Comparison of ENCODE assay signal across 13 cellular contexts in genomic region chr1:160374701-160375443, GRCh38. TPM values are rescaled to one million over a fixed set of nuclear protein-coding genes. Genes with fewer than 3 reads are reported as not detected.
A peak's percentile ranks its signal among the peaks of the same experiment; 100 is the strongest.
DNase-seq lines count a peak whose midpoint lies in the region; ATAC-seq and TF ChIP-seq lines count a peak whose summit lies in the region.
"Had no signal": no experiment of that assay in that cellular context is flagged by ENCODE, and none has a peak within 500 bp of the region (broad histone marks: within the 10 kb centered on the region; RNA-seq: fewer than 3 reads in every experiment).

No MANE protein-coding gene starts in this region.

- no peaks in the 10 kb centered on the region for H3K36me3 Mint-ChIP-seq in stimulated activated effector memory CD8-positive, alpha-beta T cell treated with anti-CD3 and anti-CD28 coated beads, Interleukin-12 subunit alpha, Interleukin-12 subunit beta, amount 100 ng/mL, for 72 hours
- H3K36me3 Mint-ChIP-seq: activated naive CD8-positive, alpha-beta T cell had no signal

- no peaks in the 10 kb centered on the region for H3K79me2 ChIP-seq in OCI-LY7 (ENCODE audit: insufficient read depth, low read depth, low read length)

- H3K4me3 ChIP-seq in HL-60 (replicated peaks; ENCODE audit: insufficient read depth, low read length) (no peak overlapping the region), OCI-LY7 (ENCODE audit: low read depth, low read length, poor library complexity, severe bottlenecking) (no peak overlapping the region), left ventricle myocardium inferior (peak overlapping the region; percentile 19)

- H3K9me3 ChIP-seq in OCI-LY7 (ENCODE audit: low read length) (no peaks in the 10 kb centered on the region), left ventricle myocardium inferior (replicated peaks) (no peaks in the 10 kb centered on the region)

- H2AFZ ChIP-seq in OCI-LY7 (ENCODE audit: low read length), result peak overlapping the region; percentile 96; the same call in 1 of the 2 replicates

- H3K36me3 ChIP-seq in OCI-LY7 (ENCODE audit: insufficient read depth, low read length) (no peaks in the 10 kb centered on the region), left ventricle myocardium inferior (no peaks in the 10 kb centered on the region)

- H3K9me2 ChIP-seq in OCI-LY7 (ENCODE audit: insufficient read depth, low read length), result no peaks in the 10 kb centered on the region

- POLR2A ChIA-PET in OCI-LY7 (lab: Charles Lee), result interaction anchor here (0.8 kb wide), 1 partner anchor 47 kb away, joined by 3 read pairs; no protein-coding TSS in a partner anchor

- ATAC-seq in stimulated activated effector memory CD8-positive, alpha-beta T cell treated with anti-CD3 and anti-CD28 coated beads, Interleukin-12 subunit alpha, Interleukin-12 subunit beta, amount 100 ng/mL, for 72 hours, result no peak
- ATAC-seq in left lobe of liver (no peak), HG02840 (IDR thresholded peaks at IDR 0.05; ENCODE audit: low FRiP score, unreplicated experiment) (no peak)

- intact Hi-C loops in OCI-LY7 (cut with micrococcal nuclease; ENCODE audit: unreplicated experiment), result no loop called here
- intact Hi-C loops in left ventricle myocardium inferior (cut with micrococcal nuclease), result no loop called here

- H3K27ac Mint-ChIP-seq in stimulated activated effector memory CD8-positive, alpha-beta T cell treated with anti-CD3 and anti-CD28 coated beads, Interleukin-12 subunit alpha, Interleukin-12 subunit beta, amount 100 ng/mL, for 72 hours, result peak overlapping the region; percentile 67
- H3K27ac Mint-ChIP-seq: activated naive CD8-positive, alpha-beta T cell had no signal

- H3K4me1 ChIP-seq in OCI-LY7 (ENCODE audit: insufficient read depth, low read length, poor library complexity, severe bottlenecking) (peaks cover 21% of the 10 kb centered on the region), left ventricle myocardium inferior (peaks cover 20% of the 10 kb centered on the region)

- no peak overlapping the region for H3K4me3 Mint-ChIP-seq in stimulated activated effector memory CD8-positive, alpha-beta T cell treated with anti-CD3 and anti-CD28 coated beads, Interleukin-12 subunit alpha, Interleukin-12 subunit beta, amount 100 ng/mL, for 72 hours
- H3K4me3 Mint-ChIP-seq: activated CD4-positive, alpha-beta T cell treated with anti-CD3 and anti-CD28 coated beads, Interleukin-2, amount 10 ng/mL, durations not matched to agents 24 days and 14 days had no signal

- no peak overlapping the region for H3K4me2 ChIP-seq in OCI-LY7 (ENCODE audit: low read length)

- CTCF ChIA-PET in OCI-LY7 (lab: Charles Lee; ENCODE audit: unreplicated experiment), result interaction anchor here (0.6 to 2.0 kb wide), 2 partner anchors 9 to 123 kb away, joined by 4 to 7 read pairs; no protein-coding TSS in a partner anchor

- peaks cover 17% of the 10 kb centered on the region for H3K4me1 Mint-ChIP-seq in stimulated activated effector memory CD8-positive, alpha-beta T cell treated with anti-CD3 and anti-CD28 coated beads, Interleukin-12 subunit alpha, Interleukin-12 subunit beta, amount 100 ng/mL, for 72 hours

- no peak for DNase-seq in HL-60 (ENCODE audit: low read depth in 1 of 2, low spot score in 1 of 2)
- DNase-seq in OCI-LY7 (ENCODE audit: low spot score), result peak; percentile 16
- no peak for DNase-seq in left ventricle myocardium inferior
- no peak for DNase-seq in stimulated activated effector memory CD8-positive, alpha-beta T cell treated with anti-CD3 and anti-CD28 coated beads, Interleukin-12 subunit alpha, Interleukin-12 subunit beta, amount 100 ng/mL, for 72 hours (ENCODE audit: low spot score in 2 of 2)
- no peak for DNase-seq in left lobe of liver (ENCODE audit: low spot score)
- no peak for DNase-seq in NCI-H1694 treated with DMSO at 0.1 percent for 48 hours (lab: John Stamatoyannopoulos, UW)
- DNase-seq: activated CD4-positive, alpha-beta T cell treated with anti-CD3 and anti-CD28 coated beads, Interleukin-2, amount 10 ng/mL, durations not matched to agents 24 days and 14 days; NCI-H226 had no signal

- TF ChIP-seq CTCF in HL-60 (IDR thresholded peaks at IDR 0.05; ENCODE audit: insufficient read depth, low read length), result no peak
- no peak for TF ChIP-seq CTCF in OCI-LY7 (conservative IDR thresholded peaks at IDR 0.05; ENCODE audit: low read length)
- no peak for TF ChIP-seq CTCF in left ventricle myocardium inferior (IDR thresholded peaks at IDR 0.05; ENCODE audit: borderline replicate concordance)

- H3K9me3 Mint-ChIP-seq in stimulated activated effector memory CD8-positive, alpha-beta T cell treated with anti-CD3 and anti-CD28 coated beads, Interleukin-12 subunit alpha, Interleukin-12 subunit beta, amount 100 ng/mL, for 72 hours, result no peaks in the 10 kb centered on the region
- H3K9me3 Mint-ChIP-seq: activated CD4-positive, alpha-beta T cell treated with anti-CD3 and anti-CD28 coated beads, Interleukin-2, amount 10 ng/mL, durations not matched to agents 24 days and 14 days had no signal

- BruUV-seq in OCI-LY7 (replicated peaks; lab: Mats Ljungman, UMichigan), result no TSS peak

- H3K27ac ChIP-seq in HL-60 (replicated peaks) (peak overlapping the region; percentile 56; the same call in 1 of the 2 replicates), OCI-LY7 (ENCODE audit: low read depth, low read length, poor library complexity, severe bottlenecking) (no peak overlapping the region), left ventricle myocardium inferior (replicated peaks) (peak overlapping the region; percentile 50)

- H4K20me1 ChIP-seq in OCI-LY7 (ENCODE audit: insufficient read depth, low read length), result no peaks in the 10 kb centered on the region

- H3K27me3 ChIP-seq in HL-60 (ENCODE audit: insufficient read depth, poor library complexity, severe bottlenecking) (no peaks in the 10 kb centered on the region), left ventricle myocardium inferior (ENCODE audit: low read depth) (peaks cover 39% of the 10 kb centered on the region)

RNA-seq across cellular contexts. Expression of gene NHLH1, which starts 8.0 kb away (rescaled TPM):
- 0.26 and 0.63 TPM in 2 replicates for total RNA-seq in OCI-LY7 (2014; rRNA removed; shearing (Covaris generic))
- total RNA-seq in OCI-LY7 (2022), result 0.65 and 0.68 TPM in 2 replicates
- total RNA-seq in left ventricle myocardium inferior, result not detected
- 0.10 TPM for total RNA-seq in left lobe of liver
- total RNA-seq: Daoy, osteoblast had no signal

RNA-seq across cellular contexts. Expression of gene VANGL2, which starts 25.5 kb away (rescaled TPM):
- total RNA-seq in OCI-LY7 (2014; rRNA removed; shearing (Covaris generic)), result 1.5 and 2.6 TPM in 2 replicates
- 1.5 and 2.9 TPM in 2 replicates for total RNA-seq in OCI-LY7 (2022)
- total RNA-seq in left ventricle myocardium inferior, result 2.1 TPM
- 0.20 TPM for total RNA-seq in left lobe of liver
- total RNA-seq: HepG2, osteoblast had no signal

RNA-seq across cellular contexts. Expression of gene NCSTN, which starts 31.7 kb away (rescaled TPM):
- total RNA-seq in OCI-LY7 (2014; rRNA removed; shearing (Covaris generic)), result 32.0 and 44.8 TPM in 2 replicates
- total RNA-seq in OCI-LY7 (2022) (55.5 and 60.7 TPM in 2 replicates), left ventricle myocardium inferior (53.6 TPM), left lobe of liver (32.1 TPM)

RNA-seq across cellular contexts. Expression of gene COPA, which starts 31.8 kb away (rescaled TPM):
- total RNA-seq in OCI-LY7 (2014; rRNA removed; shearing (Covaris generic)), result 74.2 and 93.0 TPM in 2 replicates
- 138 and 147 TPM in 2 replicates for total RNA-seq in OCI-LY7 (2022)
- total RNA-seq in left ventricle myocardium inferior, result 90.4 TPM
- total RNA-seq in left lobe of liver, result 94.8 TPM
